12 cellular contexts compared by ENCODE assay signal in the genomic region with DNA sequence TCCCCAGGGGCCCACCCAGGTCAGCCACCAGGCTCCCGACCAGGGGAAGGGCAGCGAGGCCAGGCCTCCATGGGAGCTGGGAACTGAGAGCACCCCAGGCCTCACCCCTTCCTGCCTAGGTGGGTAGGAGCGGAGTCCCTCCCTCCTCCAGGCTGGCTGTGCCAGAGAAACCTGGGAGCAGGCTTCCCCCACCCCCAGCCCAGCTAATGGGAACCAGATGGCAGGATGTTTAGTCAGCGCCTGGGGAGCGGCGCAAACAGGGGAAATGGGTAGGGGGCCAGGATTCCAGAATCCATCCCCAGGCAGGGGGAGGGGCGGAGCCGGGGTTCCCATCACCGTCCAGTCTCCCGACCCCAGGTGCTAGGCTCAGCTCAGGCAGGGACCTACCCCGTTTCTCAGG. TPM values are rescaled to one million over a fixed set of nuclear protein-coding genes. Genes with fewer than 3 reads are reported as not detected.
DNase-seq lines count a peak whose midpoint lies in the region; ATAC-seq and TF ChIP-seq lines count a peak whose summit lies in the region.
"Had no signal": no experiment of that assay in that cellular context is flagged by ENCODE, and none has a peak within 500 bp of the region (broad histone marks: within the 10 kb centered on the region; RNA-seq: fewer than 3 reads in every experiment).

No MANE protein-coding gene starts in this region.

- H3K9me3 ChIP-seq in HEK293 (ENCODE audit: control insufficient read depth, insufficient read depth, low read depth, low read length) (no peaks in the 10 kb centered on the region), WERI-Rb-1 (ENCODE audit: severe bottlenecking) (no peaks in the 10 kb centered on the region), thyroid gland (no peaks in the 10 kb centered on the region)
- H3K9me3 ChIP-seq in effector memory CD4-positive, alpha-beta T cell (ENCODE audit: control insufficient read depth, low read length): no peaks in the 10 kb centered on the region

- H3K4me1 ChIP-seq in HEK293 (ENCODE audit: control insufficient read depth, insufficient read depth, low read length): no peaks in the 10 kb centered on the region
- peaks cover 0 to 5% of the 10 kb centered on the region in 2 donors for H3K4me1 ChIP-seq in thyroid gland
- H3K4me1 ChIP-seq in effector memory CD4-positive, alpha-beta T cell (ENCODE audit: control insufficient read depth, insufficient read depth, low read length, poor library complexity, severe bottlenecking): no peaks in the 10 kb centered on the region

- H3K27me3 ChIP-seq in WERI-Rb-1 (ENCODE audit: insufficient read depth, low read depth, severe bottlenecking) (peaks cover 24% of the 10 kb centered on the region), thyroid gland (no peaks in the 10 kb centered on the region)
- H3K27me3 ChIP-seq in effector memory CD4-positive, alpha-beta T cell (replicated peaks; ENCODE audit: control insufficient read depth, insufficient read depth, low read length, poor library complexity, severe bottlenecking): no peaks in the 10 kb centered on the region

- POLR2A ChIA-PET in HEK293 (lab: Yijun Ruan, JAX): no interaction called here

- H3K4me3 ChIP-seq in HEK293 (ENCODE audit: low read depth, low read length): no peak overlapping the region
- H3K4me3 ChIP-seq in WERI-Rb-1 (ENCODE audit: low read depth, low read length): no peak overlapping the region; the same call in 1 of the 2 replicates
- H3K4me3 ChIP-seq in thyroid gland (replicated peaks in 1 of 3): no peak overlapping the region
- H3K4me3 ChIP-seq in effector memory CD4-positive, alpha-beta T cell (ENCODE audit: insufficient read depth, low read depth, low read length, poor library complexity, severe bottlenecking): no peak overlapping the region

- H3K27ac ChIP-seq in HEK293 (ENCODE audit: extremely low read depth, low read depth, low read length) (no peak overlapping the region), WERI-Rb-1 (peak overlapping the region; percentile 97), thyroid gland (peak overlapping the region in 2 of 3 donors; percentile 24 to 46)
- H3K27ac ChIP-seq in effector memory CD4-positive, alpha-beta T cell (ENCODE audit: insufficient read depth, low read length, poor library complexity, severe bottlenecking): no peak overlapping the region

- H3K36me3 ChIP-seq in HEK293 (ENCODE audit: control insufficient read depth in 2 of 2, insufficient read depth in 1 of 2, low read length in 2 of 2) (no peaks in the 10 kb centered on the region), WERI-Rb-1 (no peaks in the 10 kb centered on the region), thyroid gland (no peaks in the 10 kb centered on the region)
- H3K36me3 ChIP-seq in effector memory CD4-positive, alpha-beta T cell (ENCODE audit: control insufficient read depth, insufficient read depth, low read length): no peaks in the 10 kb centered on the region

- ATAC-seq in left ventricle myocardium superior (peak; percentile 69), HG02973 (IDR thresholded peaks at IDR 0.05; ENCODE audit: unreplicated experiment) (no peak)
- ATAC-seq: PC-3; stimulated activated naive CD8-positive, alpha-beta T cell treated with anti-CD3 and anti-CD28 coated beads, Interleukin-15, Interleukin-2, amounts not matched to agents 100 U/mL and 50 U/mL, for 24 hours had no signal

- DNase-seq in WERI-Rb-1 (peak; percentile 86), left ventricle myocardium superior (peak; percentile 53), thyroid gland (no peak), hippocampal formation (lab: John Stamatoyannopoulos, UW) (no peak), NCI-H1105 (lab: John Stamatoyannopoulos, UW) (no peak)
- DNase-seq in effector memory CD4-positive, alpha-beta T cell: no peak
- DNase-seq: MV-4-11; PC-3; stimulated activated naive CD8-positive, alpha-beta T cell treated with anti-CD3 and anti-CD28 coated beads, Interleukin-15, Interleukin-2, amounts not matched to agents 100 U/mL and 50 U/mL, for 24 hours had no signal

- 85% methylated on average over 4 of the region's 11 CpGs; no CpG with 5 or more reads in 1 of the 2 donors for WGBS in thyroid gland, 2 donors

- no peak for TF ChIP-seq CTCF in HEK293 (tag by site-specific recombination; IDR thresholded peaks at IDR 0.05)
- no peak for TF ChIP-seq CTCF in WERI-Rb-1 (IDR thresholded peaks at IDR 0.05; ENCODE audit: low read depth, low read length)
- no peak for TF ChIP-seq CTCF in thyroid gland (IDR thresholded peaks at IDR 0.05)

- TF ChIP-seq POLR2A in thyroid gland (IDR thresholded peaks at IDR 0.05): no peak

- CTCF ChIA-PET in HEK293 (lab: Yijun Ruan, JAX): interaction anchor here (0.8 to 2.4 kb wide), 4 partner anchors 16 to 536 kb away, joined by 3 to 14 read pairs (median 6); no protein-coding TSS in a partner anchor

- intact Hi-C loops in left ventricle myocardium superior (cut with micrococcal nuclease): no loop called here
- intact Hi-C loops in thyroid gland (cut with DNase I): no loop called here

TF ChIP-seq in HEK293, 187 proteins besides CTCF, POLR2A, EP300 and RAD21:
- TF ChIP-seq ZBTB17 (tag by site-specific recombination; IDR thresholded peaks at IDR 0.05): peak; percentile 49; the same call in 1 of the 2 replicates
- TF ChIP-seq, protein P1, sequence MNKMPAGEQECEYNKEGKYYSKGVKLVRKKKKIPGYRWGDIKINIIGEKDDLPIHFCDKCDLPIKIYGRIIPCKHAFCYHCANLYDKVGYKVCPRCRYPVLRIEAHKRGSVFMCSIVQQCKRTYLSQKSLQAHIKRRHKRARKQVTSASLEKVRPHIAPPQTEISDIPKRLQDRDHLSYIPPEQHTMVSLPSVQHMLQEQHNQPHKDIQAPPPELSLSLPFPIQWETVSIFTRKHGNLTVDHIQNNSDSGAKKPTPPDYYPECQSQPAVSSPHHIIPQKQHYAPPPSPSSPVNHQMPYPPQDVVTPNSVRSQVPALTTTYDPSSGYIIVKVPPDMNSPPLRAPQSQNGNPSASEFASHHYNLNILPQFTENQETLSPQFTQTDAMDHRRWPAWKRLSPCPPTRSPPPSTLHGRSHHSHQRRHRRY (tag by site-specific recombination; IDR thresholded peaks at IDR 0.05): no peak
- peak; percentile 64 for TF ChIP-seq ZIC2 (tag by site-specific recombination; IDR thresholded peaks at IDR 0.05)
- TF ChIP-seq SCRT1 (tag by site-specific recombination; IDR thresholded peaks at IDR 0.05; ENCODE audit: borderline replicate concordance): no peak
- TF ChIP-seq, protein P2, sequence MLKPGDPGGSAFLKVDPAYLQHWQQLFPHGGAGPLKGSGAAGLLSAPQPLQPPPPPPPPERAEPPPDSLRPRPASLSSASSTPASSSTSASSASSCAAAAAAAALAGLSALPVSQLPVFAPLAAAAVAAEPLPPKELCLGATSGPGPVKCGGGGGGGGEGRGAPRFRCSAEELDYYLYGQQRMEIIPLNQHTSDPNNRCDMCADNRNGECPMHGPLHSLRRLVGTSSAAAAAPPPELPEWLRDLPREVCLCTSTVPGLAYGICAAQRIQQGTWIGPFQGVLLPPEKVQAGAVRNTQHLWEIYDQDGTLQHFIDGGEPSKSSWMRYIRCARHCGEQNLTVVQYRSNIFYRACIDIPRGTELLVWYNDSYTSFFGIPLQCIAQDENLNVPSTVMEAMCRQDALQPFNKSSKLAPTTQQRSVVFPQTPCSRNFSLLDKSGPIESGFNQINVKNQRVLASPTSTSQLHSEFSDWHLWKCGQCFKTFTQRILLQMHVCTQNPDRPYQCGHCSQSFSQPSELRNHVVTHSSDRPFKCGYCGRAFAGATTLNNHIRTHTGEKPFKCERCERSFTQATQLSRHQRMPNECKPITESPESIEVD (tag by site-specific recombination; IDR thresholded peaks at IDR 0.05): no peak
- no peak for TF ChIP-seq ZNF654 (tag by site-specific recombination; IDR thresholded peaks at IDR 0.05; ENCODE audit: low read depth)
- no peak for TF ChIP-seq ZNF37A (tag by site-specific recombination; IDR thresholded peaks at IDR 0.05)
- no peak for TF ChIP-seq ZNF621 (tag by site-specific recombination; IDR thresholded peaks at IDR 0.05)
- TF ChIP-seq, protein P3, sequence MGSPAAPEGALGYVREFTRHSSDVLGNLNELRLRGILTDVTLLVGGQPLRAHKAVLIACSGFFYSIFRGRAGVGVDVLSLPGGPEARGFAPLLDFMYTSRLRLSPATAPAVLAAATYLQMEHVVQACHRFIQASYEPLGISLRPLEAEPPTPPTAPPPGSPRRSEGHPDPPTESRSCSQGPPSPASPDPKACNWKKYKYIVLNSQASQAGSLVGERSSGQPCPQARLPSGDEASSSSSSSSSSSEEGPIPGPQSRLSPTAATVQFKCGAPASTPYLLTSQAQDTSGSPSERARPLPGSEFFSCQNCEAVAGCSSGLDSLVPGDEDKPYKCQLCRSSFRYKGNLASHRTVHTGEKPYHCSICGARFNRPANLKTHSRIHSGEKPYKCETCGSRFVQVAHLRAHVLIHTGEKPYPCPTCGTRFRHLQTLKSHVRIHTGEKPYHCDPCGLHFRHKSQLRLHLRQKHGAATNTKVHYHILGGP (tag by site-specific recombination; IDR thresholded peaks at IDR 0.05): no peak
- TF ChIP-seq ZNF366 (tag by site-specific recombination; conservative IDR thresholded peaks at IDR 0.05): no peak
TF ChIP-seq in HEK293: peak in this region for 2.

RNA-seq across cellular contexts. Expression of a gene that starts 6.7 kb away (rescaled TPM):
- total RNA-seq in left ventricle myocardium superior (16.2 TPM), thyroid gland (10 to 100 TPM; 20.7 to 46.8 (median 27.7) TPM)

RNA-seq across cellular contexts. Expression of a gene that starts 17.7 kb away (rescaled TPM):
- 40.6 TPM for total RNA-seq in left ventricle myocardium superior
- 10 to 100 TPM; 51.0 to 84.0 (median 68.6) TPM for total RNA-seq in thyroid gland
- total RNA-seq: activated T-helper 2 cell treated with anti-CD3 and anti-CD28 coated beads, Interferon-gamma antibody, Interleukin-2, Interleukin-4, amounts not matched to agents 10 μg/mL and 5 μg/mL and 100 μg/mL, durations not matched to agents 14 hours and 24 hours and 36 hours; PC-3 had no signal

RNA-seq across cellular contexts. Expression of a gene that starts 31.2 kb away (rescaled TPM):
- total RNA-seq in left ventricle myocardium superior: 0.25 TPM
- total RNA-seq in thyroid gland: 1 to 10 TPM in 2 of 4 donors, under 1 TPM in 1, not detected in 1; 0.40 to 8.9 (median 3.2) TPM

RNA-seq across cellular contexts. Expression of a gene that starts 40.4 kb away (rescaled TPM):
- total RNA-seq in left ventricle myocardium superior (not detected), thyroid gland (not detected)
- total RNA-seq: activated T-helper 2 cell treated with anti-CD3 and anti-CD28 coated beads, Interferon-gamma antibody, Interleukin-2, Interleukin-4, amounts not matched to agents 10 μg/mL and 5 μg/mL and 100 μg/mL, durations not matched to agents 14 hours and 24 hours and 36 hours; PC-3 had no signal

Comparison
In these comparisons a context has a peak if more than half of its experiments do, and no peak if none do; other contexts are left out.
1. H3K27ac ChIP-seq: peak in WERI-Rb-1 (single experiment) and thyroid gland (2 of 3); none in HEK293 (single experiment) and effector memory CD4-positive, alpha-beta T cell (single experiment).
2. DNase-seq: peak in WERI-Rb-1 (single experiment) and left ventricle myocardium superior (single experiment); none in thyroid gland (0 of 2), effector memory CD4-positive, alpha-beta T cell (0 of 3), hippocampal formation (0 of 2) and NCI-H1105 (single experiment).